In the genomic region with DNA sequence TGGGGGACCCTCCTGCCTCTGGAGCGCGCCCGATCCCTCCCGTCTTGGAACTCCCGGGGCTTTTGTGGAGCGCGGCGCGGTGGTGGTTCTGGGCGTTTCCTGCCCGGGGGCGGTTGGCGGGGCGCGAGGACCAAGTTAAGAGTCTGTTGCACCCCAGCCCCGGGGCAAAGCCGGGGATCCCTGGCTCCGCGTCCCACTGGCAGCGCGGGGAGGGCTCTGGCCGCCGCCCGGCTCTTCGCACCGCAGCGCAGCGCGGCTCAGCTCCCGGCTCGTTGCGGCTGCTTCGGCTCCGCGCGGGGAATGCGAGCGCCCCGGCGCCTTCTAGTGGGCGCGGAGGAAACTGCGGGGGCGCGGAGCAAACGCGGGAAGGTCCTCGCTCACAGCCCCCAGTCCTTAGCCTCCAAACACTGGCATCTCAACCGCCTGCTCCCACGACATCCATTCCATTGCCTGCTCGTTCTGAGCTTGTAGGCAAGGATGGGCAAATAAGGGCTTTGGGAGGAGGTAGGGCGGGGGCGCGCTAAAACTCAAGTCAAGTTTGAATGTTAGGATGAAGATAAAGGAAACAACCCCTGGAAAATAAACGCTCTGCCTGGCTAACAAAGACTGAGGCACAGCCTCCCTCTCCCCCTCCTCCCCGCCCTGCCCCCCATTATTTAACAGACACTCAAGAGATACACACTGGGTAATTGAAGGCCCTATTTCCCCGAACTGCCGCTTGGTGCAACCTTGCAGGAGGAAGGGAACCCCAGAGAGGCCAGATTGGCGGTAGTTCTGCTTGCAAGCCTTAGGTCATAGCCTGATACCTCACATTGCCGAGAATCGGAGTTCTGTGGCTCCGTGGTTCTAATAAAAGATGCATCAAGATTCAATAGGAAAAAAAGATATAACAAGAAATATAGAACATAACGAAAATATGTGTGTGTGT, we compare ENCODE assay signal across 8 cellular contexts. TPM values are rescaled to one million over a fixed set of nuclear protein-coding genes. Genes with fewer than 3 reads are reported as not detected.
DNase-seq lines count a peak whose midpoint lies in the region; ATAC-seq lines count a peak whose summit lies in the region.

A gene (minus strand): TSS at position 304 of the 928 bp plus-strand sequence. CDS start 1,069 bp downstream, outside the sequence.

- WGBS in esophagus, 2 donors: 2% methylated on average over 63 of the region's 63 CpGs

- H3K27me3 ChIP-seq in esophagus (ENCODE audit: control insufficient read depth in 1 of 2, insufficient read depth in 2 of 2, low read length in 2 of 2) (peaks cover 0 to 4% of the 10 kb centered on the region in 2 donors), muscle layer of duodenum (ENCODE audit: low read depth, low read length) (peaks cover 23% of the 10 kb centered on the region)

- H3K9me3 Mint-ChIP-seq in stimulated activated naive CD8-positive, alpha-beta T cell treated with anti-CD3 and anti-CD28 coated beads, Interleukin-15, amount 100 ng/mL, for 72 hours: no peaks in the 10 kb centered on the region

- H3K27ac ChIP-seq in esophagus (ENCODE audit: low read depth in 2 of 2, low read length in 1 of 2): no peak within 1 kb of the TSS
- no peak within 1 kb of the TSS for H3K27ac ChIP-seq in muscle layer of duodenum (ENCODE audit: low read length)

- H3K27me3 Mint-ChIP-seq in stimulated activated naive CD8-positive, alpha-beta T cell treated with anti-CD3 and anti-CD28 coated beads, Interleukin-15, amount 100 ng/mL, for 72 hours: peaks cover 72% of the 10 kb centered on the region

- peak; percentile 71 for DNase-seq in CD1c-positive myeloid dendritic cell (ENCODE audit: extremely low spot score)
- peak; percentile 53 to 62 for DNase-seq in NOMO-1 (lab: John Stamatoyannopoulos, UW; ENCODE audit: unreplicated experiment in 2 of 2)
- peak; percentile 57 for DNase-seq in activated T-cell treated with anti-CD3 and anti-CD28 coated beads for 4 hours
- DNase-seq in stimulated activated naive CD8-positive, alpha-beta T cell treated with anti-CD3 and anti-CD28 coated beads, Interleukin-15, amount 100 ng/mL, for 72 hours: peak; percentile 73 to 75

- H3K9me3 ChIP-seq in esophagus (ENCODE audit: control insufficient read depth in 2 of 2, insufficient read depth in 1 of 2, low read depth in 1 of 2, low read length in 1 of 2) (peaks cover 0 to under 1% of the 10 kb centered on the region in 2 donors), muscle layer of duodenum (ENCODE audit: control insufficient read depth in 1 of 2, low read length in 2 of 2) (no peaks in the 10 kb centered on the region)

- H3K27ac Mint-ChIP-seq in stimulated activated naive CD8-positive, alpha-beta T cell treated with anti-CD3 and anti-CD28 coated beads, Interleukin-15, amount 100 ng/mL, for 72 hours: peak within 1 kb of the TSS in 1 of 2 donors; percentile 70

- H3K4me1 Mint-ChIP-seq in stimulated activated naive CD8-positive, alpha-beta T cell treated with anti-CD3 and anti-CD28 coated beads, Interleukin-15, amount 100 ng/mL, for 72 hours: peaks cover 20% of the 10 kb centered on the region

- H3K4me1 ChIP-seq in esophagus (ENCODE audit: control insufficient read depth in 2 of 2, insufficient read depth in 2 of 2, low read length in 1 of 2): peaks cover 0 to 2% of the 10 kb centered on the region in 2 donors
- peaks cover 0 to 20% of the 10 kb centered on the region in 2 donors for H3K4me1 ChIP-seq in muscle layer of duodenum (ENCODE audit: control insufficient read depth in 1 of 2, insufficient read depth in 2 of 2, low read length in 2 of 2)

- H3K4me3 ChIP-seq in esophagus (ENCODE audit: low read depth in 1 of 2, low read length in 2 of 2) (peak within 1 kb of the TSS; percentile 34 to 36), muscle layer of duodenum (ENCODE audit: low read depth in 1 of 2, low read length in 2 of 2) (peak within 1 kb of the TSS; percentile 39 to 74)

- ATAC-seq in GM19328 (IDR thresholded peaks at IDR 0.05; ENCODE audit: unreplicated experiment) (peak; percentile 76), HG03520 (IDR thresholded peaks at IDR 0.05; ENCODE audit: unreplicated experiment) (peak; percentile 68)
- ATAC-seq in stimulated activated naive CD8-positive, alpha-beta T cell treated with anti-CD3 and anti-CD28 coated beads, Interleukin-15, amount 100 ng/mL, for 72 hours: peak; percentile 82

- no peaks in the 10 kb centered on the region for H3K36me3 ChIP-seq in esophagus (ENCODE audit: control insufficient read depth in 2 of 2, insufficient read depth in 2 of 2, low read length in 1 of 2)
- no peaks in the 10 kb centered on the region for H3K36me3 ChIP-seq in muscle layer of duodenum (ENCODE audit: control insufficient read depth in 1 of 2, insufficient read depth in 2 of 2, low read length in 2 of 2)

- H3K4me3 Mint-ChIP-seq in stimulated activated naive CD8-positive, alpha-beta T cell treated with anti-CD3 and anti-CD28 coated beads, Interleukin-15, amount 100 ng/mL, for 72 hours: peak within 1 kb of the TSS; percentile 80 to 90

RNA-seq across cellular contexts. Expression of the gene that starts here (rescaled TPM):
- under 1 TPM; 0.10 to 0.18 TPM for polyA plus RNA-seq in esophagus
